Comparison of ENCODE assay signal across 21 cellular contexts in genomic region chr6:55594442-55594841, GRCh38. TPM values are rescaled to one million over a fixed set of nuclear protein-coding genes. Genes with fewer than 3 reads are reported as not detected.
A peak's percentile ranks its signal among the peaks of the same experiment; 100 is the strongest.
DNase-seq lines count a peak whose midpoint lies in the region; ATAC-seq, FAIRE-seq and TF ChIP-seq lines count a peak whose summit lies in the region.
"Had no signal": no experiment of that assay in that cellular context is flagged by ENCODE, and none has a peak within 500 bp of the region (broad histone marks: within the 10 kb centered on the region; RNA-seq: fewer than 3 reads in every experiment).

No MANE protein-coding gene starts in this region.

- no peaks in the 10 kb centered on the region for H3K36me3 ChIP-seq in IMR-90 (ENCODE audit: control insufficient read depth, insufficient read depth, low read length)
- no peaks in the 10 kb centered on the region for H3K36me3 ChIP-seq in H1 (ENCODE audit: control insufficient read depth in 2 of 4, insufficient read depth in 4 of 4, low read length in 3 of 4)
- no peaks in the 10 kb centered on the region for H3K36me3 ChIP-seq in A673 (ENCODE audit: insufficient read depth, low read length, poor library complexity, severe bottlenecking)
- H3K36me3 ChIP-seq: HAP-1 had no signal

- H3K4me2 ChIP-seq in IMR-90 (ENCODE audit: low read depth, low read length) (no peak overlapping the region), H1 (ENCODE audit: insufficient read depth in 1 of 2, low read depth in 2 of 2, low read length in 2 of 2) (no peak overlapping the region)

- no CpG with 5 or more reads among the region's 2 CpGs for WGBS in IMR-90 (ENCODE audit: extremely low coverage in 2 of 2, insufficient read length in 1 of 2), 2 experiments
- WGBS in H1 (ENCODE audit: extremely low coverage in 1 of 2, insufficient coverage in 1 of 2, insufficient read length in 1 of 2, insufficient replicate concordance in 2 of 2, low coverage in 1 of 2, low lambda C conversion rate in 2 of 2, missing lambda C conversion rate in 1 of 2), 2 experiments: 83% methylated on average over 2 of the region's 2 CpGs; no CpG with 5 or more reads in 1 of the 2 experiments

- no TSS peak for BruUV-seq in IMR-90 (replicated peaks; lab: Mats Ljungman, UMichigan)
- no TSS peak for BruUV-seq in A673 (replicated peaks; lab: Mats Ljungman, UMichigan)

- TF ChIP-seq CTCF in IMR-90 (conservative IDR thresholded peaks at IDR 0.05; ENCODE audit: low read depth, low read length): no peak
- no peak for TF ChIP-seq CTCF in H1 (IDR thresholded peaks at IDR 0.05; ENCODE audit: control extremely low read depth in 1 of 3, insufficient read depth in 1 of 3, low read depth in 1 of 3, low read length in 3 of 3)
- TF ChIP-seq CTCF in A673 (conservative IDR thresholded peaks at IDR 0.05; ENCODE audit: low read depth, low read length): no peak

- H4K8ac ChIP-seq in IMR-90 (ENCODE audit: low read depth in 2 of 2, low read length in 2 of 2): no peak overlapping the region
- H4K8ac ChIP-seq in H1 (ENCODE audit: extremely low read depth, insufficient read depth, low read length): no peak overlapping the region

- H4K20me1 ChIP-seq in IMR-90 (ENCODE audit: insufficient read depth, low read length) (no peaks in the 10 kb centered on the region), H1 (replicated peaks in 1 of 2; ENCODE audit: control insufficient read depth in 1 of 2, insufficient read depth in 2 of 2, low read length in 2 of 2) (no peaks in the 10 kb centered on the region)

- no peak overlapping the region for H2BK120ac ChIP-seq in IMR-90 (ENCODE audit: low read depth, low read length)
- H2BK120ac ChIP-seq in H1 (replicated peaks; ENCODE audit: low read depth, low read length): no peak overlapping the region

- TF ChIP-seq POLR2A in IMR-90 (IDR thresholded peaks at IDR 0.05; ENCODE audit: low read depth, low read length) (no peak), H1 (IDR thresholded peaks at IDR 0.05; ENCODE audit: control extremely low read depth in 1 of 2, low read depth in 2 of 2, low read length in 2 of 2) (no peak)

- H2BK5ac ChIP-seq in IMR-90 (ENCODE audit: low read depth, low read length, poor library complexity, severe bottlenecking) (no peak overlapping the region), H1 (ENCODE audit: low read depth, low read length) (no peak overlapping the region)

- H3K9me3 ChIP-seq in IMR-90 (ENCODE audit: control insufficient read depth, insufficient read depth, low read length) (no peaks in the 10 kb centered on the region), H1 (ENCODE audit: insufficient read depth in 2 of 2, low read depth in 1 of 2, low read length in 1 of 2) (no peaks in the 10 kb centered on the region), A673 (ENCODE audit: low read depth, low read length, poor library complexity, severe bottlenecking) (no peaks in the 10 kb centered on the region)
- H3K9me3 ChIP-seq: Caco-2, HAP-1 had no signal

- peak overlapping the region; percentile 19 for H2AFZ ChIP-seq in IMR-90 (replicated peaks; ENCODE audit: low read length, poor library complexity)
- H2AFZ ChIP-seq in H1 (ENCODE audit: low read length): 0 out of 2 replicates have a peak overlapping the region, but pooled peaks have one; percentile 24

- dilution Hi-C loops in IMR-90 (cut with HindIII; ENCODE audit: low sequenced_read_pairs, unreplicated experiment): no loop called here

- H2BK12ac ChIP-seq in H1 (ENCODE audit: low read depth, low read length): no peak overlapping the region

- TF ChIP-seq RAD21 in IMR-90 (IDR thresholded peaks at IDR 0.05; ENCODE audit: low read length) (no peak), H1 (IDR thresholded peaks at IDR 0.05 in 1 of 2, conservative IDR thresholded peaks at IDR 0.05 in 1 of 2; ENCODE audit: low read depth in 2 of 2, low read length in 2 of 2) (no peak)

- H3K27ac ChIP-seq in IMR-90 (ENCODE audit: insufficient read depth, low read length) (no peak overlapping the region), H1 (ENCODE audit: low read depth, low read length) (no peak overlapping the region), A673 (ENCODE audit: low read depth, low read length, poor library complexity, severe bottlenecking) (no peak overlapping the region)
- H3K27ac ChIP-seq: C4-2B, HL-60 had no signal

- H2AK5ac ChIP-seq in IMR-90 (ENCODE audit: low read depth, low read length): no peak overlapping the region
- H2AK5ac ChIP-seq in H1 (ENCODE audit: low read depth, low read length): no peak overlapping the region

- H4K5ac ChIP-seq in IMR-90 (ENCODE audit: low read depth, low read length): no peak overlapping the region
- H4K5ac ChIP-seq in H1 (ENCODE audit: insufficient read length, low read depth, low read length): no peak overlapping the region

- TF ChIP-seq EP300 in H1 (IDR thresholded peaks at IDR 0.05; ENCODE audit: borderline replicate concordance in 1 of 2, low read depth in 2 of 2, low read length in 2 of 2): no peak

- no peak overlapping the region for H2AK9ac ChIP-seq in IMR-90 (replicated peaks; ENCODE audit: low read depth, low read length, poor library complexity)

- no peak overlapping the region for H3K23ac ChIP-seq in IMR-90 (ENCODE audit: low read depth, low read length)
- no peak overlapping the region for H3K23ac ChIP-seq in H1 (ENCODE audit: insufficient read length)

- no peaks in the 10 kb centered on the region for H3K9me1 ChIP-seq in IMR-90 (ENCODE audit: insufficient read depth, low read length)

- H3K79me1 ChIP-seq in IMR-90 (ENCODE audit: low read depth in 1 of 2, low read length in 2 of 2) (no peaks in the 10 kb centered on the region), H1 (ENCODE audit: low read depth, low read length) (no peaks in the 10 kb centered on the region)

- DNase-seq in IMR-90 (no peak), SK-N-DZ (ENCODE audit: low spot score) (peak; percentile 78), H1 (ENCODE audit: low read depth in 1 of 2, low spot score in 2 of 2) (no peak), NK-92 (lab: John Stamatoyannopoulos, UW; ENCODE audit: unreplicated experiment) (no peak), A673 (ENCODE audit: low spot score) (no peak), NCI-H2227 treated with DMSO at 0.1 percent for 48 hours (lab: John Stamatoyannopoulos, UW) (no peak)
- DNase-seq: AML-193; Caco-2; CD4-positive, alpha-beta T cell; GDM1; GOT3; KBM-7 had no signal

- H3K14ac ChIP-seq in IMR-90 (replicated peaks; ENCODE audit: low read depth, low read length) (no peak overlapping the region; the same call in 1 of the 2 replicates), H1 (ENCODE audit: insufficient read length) (no peak overlapping the region)

- in situ Hi-C loops in IMR-90 (cut with MboI; ENCODE audit: low sequenced_read_pairs): no loop called here

- H3K4me3 ChIP-seq in IMR-90 (ENCODE audit: insufficient read depth, low read depth, low read length) (no peak overlapping the region), H1 (ENCODE audit: extremely low read depth in 1 of 4, insufficient read depth in 2 of 4, low read depth in 3 of 4, low read length in 4 of 4) (no peak overlapping the region), A673 (ENCODE audit: low read depth, low read length, poor library complexity, severe bottlenecking) (no peak overlapping the region)
- H3K4me3 ChIP-seq: HAP-1 had no signal

- CTCF ChIA-PET in IMR-90 (lab: Yijun Ruan, JAX): no interaction called here
- CTCF ChIA-PET in H1 (lab: Charles Lee; ENCODE audit: partially characterized antibody): no interaction called here
- CTCF ChIA-PET in A673 (lab: Charles Lee): no interaction called here

- no peak for FAIRE-seq in H1 (lab: Jason Lieb, UNC)
- FAIRE-seq: A204.1, D721Med had no signal

- H2BK15ac ChIP-seq in IMR-90 (ENCODE audit: low read depth, low read length) (no peak overlapping the region), H1 (ENCODE audit: low read length) (no peak overlapping the region)

- H3K9ac ChIP-seq in IMR-90 (ENCODE audit: low read depth, low read length) (no peak overlapping the region), H1 (replicated peaks in 1 of 4; ENCODE audit: extremely low read depth in 1 of 4, low read depth in 3 of 4, low read length in 3 of 4) (no peak overlapping the region)

- H3K79me2 ChIP-seq in H1 (ENCODE audit: control insufficient read depth in 1 of 2, insufficient read depth in 2 of 2, low read length in 2 of 2): no peaks in the 10 kb centered on the region

- H3K4ac ChIP-seq in IMR-90 (ENCODE audit: low read depth, low read length) (no peak overlapping the region), H1 (replicated peaks; ENCODE audit: insufficient read length, low read depth, low read length) (no peak overlapping the region)

- H4K91ac ChIP-seq in IMR-90 (ENCODE audit: insufficient read depth, low read depth, low read length) (no peak overlapping the region), H1 (replicated peaks; ENCODE audit: insufficient read length, low read length) (no peak overlapping the region)

- intact Hi-C loops in IMR-90 (cut with micrococcal nuclease): no loop called here
- intact Hi-C loops in A673 (cut with micrococcal nuclease; ENCODE audit: unreplicated experiment): no loop called here

- ATAC-seq in IMR-90 (ENCODE audit: low read depth) (no peak), HG03280 (IDR thresholded peaks at IDR 0.05; ENCODE audit: unreplicated experiment) (no peak)

- H3K23me2 ChIP-seq in H1 (ENCODE audit: low read depth, low read length): no peaks in the 10 kb centered on the region

- H3K56ac ChIP-seq in IMR-90 (ENCODE audit: extremely low read depth, insufficient read depth, low read length): no peak overlapping the region
- no peak overlapping the region for H3K56ac ChIP-seq in H1 (replicated peaks; ENCODE audit: insufficient read length, low read depth, low read length)

- no peak overlapping the region for H2BK20ac ChIP-seq in IMR-90 (ENCODE audit: low read depth, low read length)
- H2BK20ac ChIP-seq in H1 (ENCODE audit: low read length): no peak overlapping the region; the same call in 1 of the 2 replicates

- H3K27me3 ChIP-seq in IMR-90 (ENCODE audit: control insufficient read depth, insufficient read depth, low read length) (no peaks in the 10 kb centered on the region), H1 (replicated peaks in 1 of 4; ENCODE audit: control insufficient read depth in 3 of 4, extremely low read depth in 1 of 4, insufficient read depth in 3 of 4, low read length in 3 of 4) (no peaks in the 10 kb centered on the region), A673 (replicated peaks; ENCODE audit: insufficient read depth, low read depth, low read length, poor library complexity) (no peaks in the 10 kb centered on the region)

- POLR2A ChIA-PET in IMR-90 (lab: Charles Lee; ENCODE audit: unreplicated experiment) (no interaction called here), H1 (lab: Charles Lee; ENCODE audit: partially characterized antibody) (no interaction called here), A673 (lab: Charles Lee; ENCODE audit: low non-redundant PET) (no interaction called here)

- H3K4me1 ChIP-seq in IMR-90 (ENCODE audit: control insufficient read depth, insufficient read depth, low read length) (no peaks in the 10 kb centered on the region), H1 (replicated peaks in 1 of 4; ENCODE audit: control insufficient read depth in 3 of 4, insufficient read depth in 4 of 4, low read length in 3 of 4) (no peaks in the 10 kb centered on the region), A673 (ENCODE audit: insufficient read depth, low read length, poor library complexity, severe bottlenecking) (no peaks in the 10 kb centered on the region)
- H3K4me1 ChIP-seq: Caco-2, HAP-1 had no signal

- H3K18ac ChIP-seq in IMR-90 (ENCODE audit: low read depth, low read length): no peak overlapping the region
- H3K18ac ChIP-seq in H1 (ENCODE audit: extremely low read depth, low read length): no peak overlapping the region

RNA-seq across cellular contexts. Expression of gene HMGCLL1, which starts 15.4 kb away (rescaled TPM):
- total RNA-seq in IMR-90 (2012; rRNA removed): not detected in 2 replicates
- polyA plus RNA-seq in IMR-90 (2012; rRNA removed): 0.03 TPM in 1 of 2 replicates, not detected in the other
- not detected in 2 replicates for polyA plus RNA-seq in IMR-90 (2012; cell fraction: cytosol; rRNA removed)
- polyA plus RNA-seq in IMR-90 (2012; cell fraction: nucleus; rRNA removed; ENCODE audit: low replicate concordance): not detected in 2 replicates
- polyA plus RNA-seq in SK-N-DZ (2014; cell fraction: cytosol; rRNA removed): 0.19 and 0.52 TPM in 2 replicates
- polyA plus RNA-seq in SK-N-DZ (2014; cell fraction: nucleus; rRNA removed): 0.14 TPM in 1 of 2 replicates, not detected in the other
- 0.41 TPM in 1 of 2 replicates, not detected in the other for total RNA-seq in H1 (2021; fragmentation: NEBNext Ultra II Directional; extraction: Animal tissue kit (Norgen Biotek cat#: 25700))
- polyA plus RNA-seq in H1 (2011; rRNA removed): 0.06 TPM in 1 of 2 replicates, not detected in the other
- polyA plus RNA-seq in H1 (2011; cell fraction: cytosol; rRNA removed): 0.14 TPM
- polyA plus RNA-seq in H1 (2011; cell fraction: nucleus; rRNA removed): not detected
- polyA plus RNA-seq in H1 (2012, experiment 1 of 2): 0.14 to 0.19 TPM (median 0.16 TPM) in 4 replicates
- not detected for polyA plus RNA-seq in H1 (2012, experiment 2 of 2)
- 0.12 TPM for polyA plus RNA-seq in H1 (2013, experiment 1 of 2)
- 0.18 TPM for polyA plus RNA-seq in H1 (2013, experiment 2 of 2)
- polyA minus RNA-seq in H1 (2011; rRNA and poly(A)+ RNA removed): 0.06 and 0.17 TPM in 2 replicates
- polyA minus RNA-seq in H1 (2011; cell fraction: cytosol; rRNA and poly(A)+ RNA removed): not detected
- not detected for polyA minus RNA-seq in H1 (2011; cell fraction: nucleus; rRNA and poly(A)+ RNA removed)
- total RNA-seq in A673 (2021): not detected in 2 replicates
- total RNA-seq: Caco-2; CD4-positive, alpha-beta T cell; HT1080 had no signal
- polyA plus RNA-seq: BJ, IgD-negative memory B cell had no signal
